In genomic region chr6:139313784-139314545, GRCh38 we compare ENCODE assay signal across 1 cellular context.
TF ChIP-seq lines count a peak whose summit lies in the region.

No MANE protein-coding gene starts in this region.

TF ChIP-seq in H1, 55 proteins besides CTCF, POLR2A, EP300 and RAD21:
- TF ChIP-seq SRF (IDR thresholded peaks at IDR 0.05; ENCODE audit: low read depth, low read length) = no peak
- no peak for TF ChIP-seq CEBPB (IDR thresholded peaks at IDR 0.05; ENCODE audit: low read depth, low read length)
- no peak for TF ChIP-seq RXRA (IDR thresholded peaks at IDR 0.05; ENCODE audit: insufficient read depth, low read depth, low read length)
- TF ChIP-seq YY1 (IDR thresholded peaks at IDR 0.05; ENCODE audit: low read depth, low read length) = peak; percentile 70; the same call in 1 of the 2 replicates
- no peak for TF ChIP-seq BACH1 (IDR thresholded peaks at IDR 0.05; ENCODE audit: low read length)
- TF ChIP-seq FOSL1 (IDR thresholded peaks at IDR 0.05; ENCODE audit: insufficient read depth, low read depth, low read length) = no peak
- peak; percentile 84 for TF ChIP-seq SP1 (IDR thresholded peaks at IDR 0.05; ENCODE audit: low read depth, low read length)
- no peak for TF ChIP-seq SIX5 (IDR thresholded peaks at IDR 0.05; ENCODE audit: low read depth, low read length)
- TF ChIP-seq TBP (IDR thresholded peaks at IDR 0.05; ENCODE audit: low read depth, low read length) = no peak
- TF ChIP-seq TEAD4 (IDR thresholded peaks at IDR 0.05; ENCODE audit: low read depth, low read length) = peak; percentile 93
- 0 out of 2 replicates have a peak, but pooled peaks have one; percentile 4 for TF ChIP-seq POU5F1 (IDR thresholded peaks at IDR 0.05; ENCODE audit: low read depth, low read length)
- no peak for TF ChIP-seq RNF2 (IDR thresholded peaks at IDR 0.05; ENCODE audit: borderline replicate concordance, low read depth, low read length, missing control alignments, poor library complexity, severe bottlenecking)
- TF ChIP-seq KDM4A (IDR thresholded peaks at IDR 0.05; ENCODE audit: low read depth, low read length, severe bottlenecking) = no peak
- TF ChIP-seq KDM1A (IDR thresholded peaks at IDR 0.05; ENCODE audit: borderline replicate concordance, low read length) = no peak
- no peak for TF ChIP-seq PHF8 (conservative IDR thresholded peaks at IDR 0.05; ENCODE audit: low read depth, low read length)
- TF ChIP-seq NANOG (IDR thresholded peaks at IDR 0.05; ENCODE audit: insufficient read depth, low read depth, low read length, poor library complexity, severe bottlenecking) = peak; percentile 74
- TF ChIP-seq HDAC6 (IDR thresholded peaks at IDR 0.05; ENCODE audit: low read depth, low read length) = no peak
- no peak for TF ChIP-seq KDM5A (IDR thresholded peaks at IDR 0.05; ENCODE audit: low read length)
- TF ChIP-seq NRF1 (IDR thresholded peaks at IDR 0.05; ENCODE audit: low read depth, low read length) = no peak
- no peak for TF ChIP-seq POLR2AphosphoS5 (IDR thresholded peaks at IDR 0.05; ENCODE audit: low read depth, low read length)
- TF ChIP-seq, protein P1, sequence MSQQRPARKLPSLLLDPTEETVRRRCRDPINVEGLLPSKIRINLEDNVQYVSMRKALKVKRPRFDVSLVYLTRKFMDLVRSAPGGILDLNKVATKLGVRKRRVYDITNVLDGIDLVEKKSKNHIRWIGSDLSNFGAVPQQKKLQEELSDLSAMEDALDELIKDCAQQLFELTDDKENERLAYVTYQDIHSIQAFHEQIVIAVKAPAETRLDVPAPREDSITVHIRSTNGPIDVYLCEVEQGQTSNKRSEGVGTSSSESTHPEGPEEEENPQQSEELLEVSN (IDR thresholded peaks at IDR 0.05) = no peak
- TF ChIP-seq, protein P2, sequence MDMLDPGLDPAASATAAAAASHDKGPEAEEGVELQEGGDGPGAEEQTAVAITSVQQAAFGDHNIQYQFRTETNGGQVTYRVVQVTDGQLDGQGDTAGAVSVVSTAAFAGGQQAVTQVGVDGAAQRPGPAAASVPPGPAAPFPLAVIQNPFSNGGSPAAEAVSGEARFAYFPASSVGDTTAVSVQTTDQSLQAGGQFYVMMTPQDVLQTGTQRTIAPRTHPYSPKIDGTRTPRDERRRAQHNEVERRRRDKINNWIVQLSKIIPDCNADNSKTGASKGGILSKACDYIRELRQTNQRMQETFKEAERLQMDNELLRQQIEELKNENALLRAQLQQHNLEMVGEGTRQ (IDR thresholded peaks at IDR 0.05; ENCODE audit: low read length) = peak; percentile 74
- no peak for TF ChIP-seq EZH2 (IDR thresholded peaks at IDR 0.05; ENCODE audit: low read depth, low read length, severe bottlenecking)
- TF ChIP-seq ASH2L (IDR thresholded peaks at IDR 0.05; ENCODE audit: low read length) = no peak
- TF ChIP-seq JUN (IDR thresholded peaks at IDR 0.05; ENCODE audit: low read depth, low read length) = no peak
